15 cellular contexts compared by ENCODE assay signal in the genomic region with DNA sequence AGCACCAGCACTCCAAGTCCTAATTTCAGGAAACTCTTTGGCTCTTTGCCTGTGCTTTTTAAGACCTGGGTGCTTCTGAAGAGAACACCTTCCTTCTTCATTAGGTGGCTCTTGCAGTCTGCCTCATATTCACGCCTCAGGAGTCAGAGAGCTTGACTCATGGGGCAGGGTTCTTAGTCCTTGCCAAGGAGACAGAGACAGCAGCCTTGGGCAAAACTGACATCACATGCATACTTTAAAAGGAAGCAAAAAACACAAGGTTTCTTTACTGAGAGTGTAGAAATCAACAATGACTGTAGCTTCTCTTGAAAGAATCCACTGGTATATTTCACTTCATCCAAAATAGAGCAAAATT.
DNase-seq lines count a peak whose midpoint lies in the region; ATAC-seq, FAIRE-seq and TF ChIP-seq lines count a peak whose summit lies in the region.
"Had no signal": no experiment of that assay in that cellular context is flagged by ENCODE, and none has a peak within 500 bp of the region (broad histone marks: within the 10 kb centered on the region; RNA-seq: fewer than 3 reads in every experiment).

No MANE protein-coding gene starts in this region.

- no peak overlapping the region for H3K4me3 Mint-ChIP-seq in stimulated activated naive B cell treated with anti-CD40 and anti-IgM and Interleukin-4, amounts not matched to agents 10 μg/mL and 1 μg/mL and 100 μg/mL, for 72 hours

- no peak overlapping the region for H3K4me3 ChIP-seq in brain microvascular endothelial cell (ENCODE audit: low read depth, low read length)
- H3K4me3 ChIP-seq: dorsolateral prefrontal cortex, thoracic aorta had no signal

- TF ChIP-seq CTCF in brain microvascular endothelial cell (IDR thresholded peaks at IDR 0.05; ENCODE audit: low read depth, low read length, missing control alignments) = no peak

- H3K4me1 Mint-ChIP-seq in stimulated activated naive B cell treated with anti-CD40 and anti-IgM and Interleukin-4, amounts not matched to agents 10 μg/mL and 1 μg/mL and 100 μg/mL, for 72 hours = no peaks in the 10 kb centered on the region

- DNase-seq in A172 (ENCODE audit: low spot score) = peak; percentile 64
- DNase-seq in HPDE6-E6E7 (ENCODE audit: extremely low spot score) = peak; percentile 90
- peak; percentile 44 for DNase-seq in brain microvascular endothelial cell
- DNase-seq in glomerular visceral epithelial cell (ENCODE audit: extremely low spot score) = peak; percentile 92
- DNase-seq in stimulated activated naive B cell treated with anti-CD40 and anti-IgM and Interleukin-4, amounts not matched to agents 10 μg/mL and 1 μg/mL and 100 μg/mL, for 72 hours = no peak
- no peak for DNase-seq in GM12891 (ENCODE audit: insufficient read length, low spot score)
- DNase-seq in NCI-H2171 (lab: John Stamatoyannopoulos, UW) = no peak
- DNase-seq: activated T-cell treated with anti-CD3 and anti-CD28 coated beads, Interleukin-2, amount 50 U/mL, for 1 hour; dorsolateral prefrontal cortex; NCI-H2029 treated with DMSO at 0.1 percent for 48 hours had no signal

- ATAC-seq in stimulated activated naive B cell treated with anti-CD40 and anti-IgM and Interleukin-4, amounts not matched to agents 10 μg/mL and 1 μg/mL and 100 μg/mL, for 72 hours (replicated peaks) = no peak
- no peak for ATAC-seq in HG03457 (IDR thresholded peaks at IDR 0.05; ENCODE audit: unreplicated experiment)
- ATAC-seq: activated CD4-positive, CD25-positive, alpha-beta regulatory T cell treated with anti-CD3 and anti-CD28 coated beads, Interleukin-2, amount 50 U/mL, for 24 hours; SK-N-SH treated with all-trans-retinoic acid at 6 μM for 48 hours had no signal

- no peaks in the 10 kb centered on the region for H3K36me3 ChIP-seq in brain microvascular endothelial cell (replicated peaks)
- H3K36me3 ChIP-seq: thoracic aorta had no signal

- peaks cover 0 to 3% of the 10 kb centered on the region in 2 donors for H3K9me3 Mint-ChIP-seq in stimulated activated naive B cell treated with anti-CD40 and anti-IgM and Interleukin-4, amounts not matched to agents 10 μg/mL and 1 μg/mL and 100 μg/mL, for 72 hours

- TF ChIP-seq POLR2A in GM12891 (IDR thresholded peaks at IDR 0.05; ENCODE audit: low read depth, low read length) = no peak

- no peaks in the 10 kb centered on the region for H3K36me3 Mint-ChIP-seq in stimulated activated naive B cell treated with anti-CD40 and anti-IgM and Interleukin-4, amounts not matched to agents 10 μg/mL and 1 μg/mL and 100 μg/mL, for 72 hours

- H3K27ac Mint-ChIP-seq in stimulated activated naive B cell treated with anti-CD40 and anti-IgM and Interleukin-4, amounts not matched to agents 10 μg/mL and 1 μg/mL and 100 μg/mL, for 72 hours = no peak overlapping the region

- no peak overlapping the region for H3K27ac ChIP-seq in brain microvascular endothelial cell
- H3K27ac ChIP-seq: 22Rv1, dorsolateral prefrontal cortex, thoracic aorta had no signal

- H3K27me3 ChIP-seq in brain microvascular endothelial cell (replicated peaks) = no peaks in the 10 kb centered on the region
- H3K27me3 ChIP-seq: dorsolateral prefrontal cortex had no signal

- FAIRE-seq in GM12891 (lab: Jason Lieb, UNC) = no peak

- no peaks in the 10 kb centered on the region for H3K27me3 Mint-ChIP-seq in stimulated activated naive B cell treated with anti-CD40 and anti-IgM and Interleukin-4, amounts not matched to agents 10 μg/mL and 1 μg/mL and 100 μg/mL, for 72 hours

- in situ Hi-C loops in brain microvascular endothelial cell (cut with HindIII; ENCODE audit: low pct_ligation_motif_present, low sequenced_read_pairs) = no loop called here

TF ChIP-seq in GM12891, 5 proteins besides CTCF, POLR2A, EP300 and RAD21:
- no peak for TF ChIP-seq PAX5 (IDR thresholded peaks at IDR 0.05; ENCODE audit: insufficient read depth, low read length, severe bottlenecking)
- TF ChIP-seq SPI1 (IDR thresholded peaks at IDR 0.05; ENCODE audit: low read depth, low read length) = no peak
- TF ChIP-seq POU2F2 (IDR thresholded peaks at IDR 0.05; ENCODE audit: low read depth, low read length) = no peak
- TF ChIP-seq POLR2AphosphoS5 (IDR thresholded peaks at IDR 0.05; ENCODE audit: low read depth, low read length) = no peak
- no peak for TF ChIP-seq TAF1 (IDR thresholded peaks at IDR 0.05; ENCODE audit: low read depth, low read length)

Comparison
In these comparisons a context has a peak if more than half of its experiments do, and no peak if none do; other contexts are left out.
1. DNase-seq: peak in A172 (single experiment), HPDE6-E6E7 (single experiment), brain microvascular endothelial cell (single experiment) and glomerular visceral epithelial cell (single experiment); none in stimulated activated naive B cell treated with anti-CD40 and anti-IgM and Interleukin-4, amounts not matched to agents 10 μg/mL and 1 μg/mL and 100 μg/mL, for 72 hours (single experiment), GM12891 (single experiment) and NCI-H2171 (single experiment).